Comparison of ENCODE assay signal across 8 cellular contexts in genomic region chr4:3292571-3293409, GRCh38. TPM values are rescaled to one million over a fixed set of nuclear protein-coding genes. Genes with fewer than 3 reads are reported as not detected.
A peak's percentile ranks its signal among the peaks of the same experiment; 100 is the strongest.
DNase-seq lines count a peak whose midpoint lies in the region; ATAC-seq, FAIRE-seq and TF ChIP-seq lines count a peak whose summit lies in the region.

A gene with protein sequence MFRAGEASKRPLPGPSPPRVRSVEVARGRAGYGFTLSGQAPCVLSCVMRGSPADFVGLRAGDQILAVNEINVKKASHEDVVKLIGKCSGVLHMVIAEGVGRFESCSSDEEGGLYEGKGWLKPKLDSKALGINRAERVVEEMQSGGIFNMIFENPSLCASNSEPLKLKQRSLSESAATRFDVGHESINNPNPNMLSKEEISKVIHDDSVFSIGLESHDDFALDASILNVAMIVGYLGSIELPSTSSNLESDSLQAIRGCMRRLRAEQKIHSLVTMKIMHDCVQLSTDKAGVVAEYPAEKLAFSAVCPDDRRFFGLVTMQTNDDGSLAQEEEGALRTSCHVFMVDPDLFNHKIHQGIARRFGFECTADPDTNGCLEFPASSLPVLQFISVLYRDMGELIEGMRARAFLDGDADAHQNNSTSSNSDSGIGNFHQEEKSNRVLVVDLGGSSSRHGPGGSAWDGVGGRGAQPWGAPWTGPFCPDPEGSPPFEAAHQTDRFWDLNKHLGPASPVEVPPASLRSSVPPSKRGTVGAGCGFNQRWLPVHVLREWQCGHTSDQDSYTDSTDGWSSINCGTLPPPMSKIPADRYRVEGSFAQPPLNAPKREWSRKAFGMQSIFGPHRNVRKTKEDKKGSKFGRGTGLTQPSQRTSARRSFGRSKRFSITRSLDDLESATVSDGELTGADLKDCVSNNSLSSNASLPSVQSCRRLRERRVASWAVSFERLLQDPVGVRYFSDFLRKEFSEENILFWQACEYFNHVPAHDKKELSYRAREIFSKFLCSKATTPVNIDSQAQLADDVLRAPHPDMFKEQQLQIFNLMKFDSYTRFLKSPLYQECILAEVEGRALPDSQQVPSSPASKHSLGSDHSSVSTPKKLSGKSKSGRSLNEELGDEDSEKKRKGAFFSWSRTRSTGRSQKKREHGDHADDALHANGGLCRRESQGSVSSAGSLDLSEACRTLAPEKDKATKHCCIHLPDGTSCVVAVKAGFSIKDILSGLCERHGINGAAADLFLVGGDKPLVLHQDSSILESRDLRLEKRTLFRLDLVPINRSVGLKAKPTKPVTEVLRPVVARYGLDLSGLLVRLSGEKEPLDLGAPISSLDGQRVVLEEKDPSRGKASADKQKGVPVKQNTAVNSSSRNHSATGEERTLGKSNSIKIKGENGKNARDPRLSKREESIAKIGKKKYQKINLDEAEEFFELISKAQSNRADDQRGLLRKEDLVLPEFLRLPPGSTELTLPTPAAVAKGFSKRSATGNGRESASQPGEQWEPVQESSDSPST (N-terminal part only) (plus strand): TSS chr4:3293021. CDS start chr4:3316171, 23,150 bp downstream.

- H3K27me3 Mint-ChIP-seq in CD4-positive, CD25-positive, alpha-beta regulatory T cell: peaks cover 10% of the 10 kb centered on the region

- H3K36me3 ChIP-seq in CD4-positive, CD25-positive, alpha-beta regulatory T cell (ENCODE audit: control insufficient read depth, insufficient read depth, low read length): no peaks in the 10 kb centered on the region
- no peaks in the 10 kb centered on the region; the same call in 1 of the 2 replicates for H3K36me3 ChIP-seq in OCI-LY1 (ENCODE audit: insufficient read depth, low read length)

- peak within 1 kb of the TSS; percentile 46 to 93 (median 61) for H3K27ac Mint-ChIP-seq in CD4-positive, CD25-positive, alpha-beta regulatory T cell

- peaks cover 0 to 44% (median 22%) of the 10 kb centered on the region in 4 donors for H3K4me1 Mint-ChIP-seq in CD4-positive, CD25-positive, alpha-beta regulatory T cell

- no peaks in the 10 kb centered on the region for H3K9me3 ChIP-seq in CD4-positive, CD25-positive, alpha-beta regulatory T cell (ENCODE audit: control insufficient read depth in 2 of 2, low read length in 2 of 2)
- H3K9me3 ChIP-seq in OCI-LY1 (ENCODE audit: low read length): no peaks in the 10 kb centered on the region
- no peaks in the 10 kb centered on the region for H3K9me3 ChIP-seq in mononuclear cell (ENCODE audit: low read depth, low read length)

- FAIRE-seq in HTR-8/SVneo (lab: Jason Lieb, UNC): peak; percentile 83

- no peaks in the 10 kb centered on the region for H3K9me2 ChIP-seq in OCI-LY1 (ENCODE audit: low read depth, low read length)

- no peaks in the 10 kb centered on the region for H3F3A ChIP-seq in OCI-LY1 (ENCODE audit: insufficient read depth, low read length)

- ATAC-seq in CD4-positive, CD25-positive, alpha-beta regulatory T cell (ENCODE audit: low read depth in 2 of 2): peak; percentile 77 to 86
- peak; percentile 74 for ATAC-seq in GM21360 (IDR thresholded peaks at IDR 0.05; ENCODE audit: unreplicated experiment)

- peak within 1 kb of the TSS; percentile 64 for H3K4me2 ChIP-seq in OCI-LY1 (ENCODE audit: low read length)

- H3K27me3 ChIP-seq in CD4-positive, CD25-positive, alpha-beta regulatory T cell (ENCODE audit: control insufficient read depth, insufficient read depth, low read length): no peaks in the 10 kb centered on the region
- no peaks in the 10 kb centered on the region for H3K27me3 ChIP-seq in OCI-LY1 (ENCODE audit: insufficient read depth, low read length)
- H3K27me3 ChIP-seq in mononuclear cell (ENCODE audit: insufficient read depth, low read length): no peaks in the 10 kb centered on the region

- H3K36me3 Mint-ChIP-seq in CD4-positive, CD25-positive, alpha-beta regulatory T cell: peaks cover 6% of the 10 kb centered on the region

- peak; percentile 77 to 87 (median 86) for DNase-seq in CD4-positive, CD25-positive, alpha-beta regulatory T cell
- DNase-seq in HTR-8/SVneo (ENCODE audit: insufficient read length, low spot score): peak; percentile 99
- DNase-seq in activated T-cell treated with anti-CD3 and anti-CD28 coated beads for 4 hours: peak; percentile 73
- DNase-seq in epithelial cell of esophagus (ENCODE audit: low read depth): peak; percentile 94
- peak; percentile 51 to 64 for DNase-seq in stimulated activated CD8-positive, alpha-beta memory T cell treated with anti-CD3 and anti-CD28 coated beads, Interleukin-2, amount 100 ng/mL, for 1 hour (ENCODE audit: low read depth in 2 of 2)

- peaks cover 0 to 1% (median 0%) of the 10 kb centered on the region in 7 donors for H3K9me3 Mint-ChIP-seq in CD4-positive, CD25-positive, alpha-beta regulatory T cell

- peaks cover 27% of the 10 kb centered on the region for H3K4me1 ChIP-seq in CD4-positive, CD25-positive, alpha-beta regulatory T cell (ENCODE audit: control insufficient read depth, insufficient read depth, low read length, poor library complexity, severe bottlenecking)
- H3K4me1 ChIP-seq in OCI-LY1 (ENCODE audit: insufficient read depth, low read length, severe bottlenecking): peaks cover 5% of the 10 kb centered on the region
- H3K4me1 ChIP-seq in mononuclear cell (ENCODE audit: insufficient read depth, low read length): peaks cover 12% of the 10 kb centered on the region

- H3K4me3 ChIP-seq in CD4-positive, CD25-positive, alpha-beta regulatory T cell (ENCODE audit: low read depth, low read length): peak within 1 kb of the TSS; percentile 13
- H3K4me3 ChIP-seq in OCI-LY1 (ENCODE audit: low read depth, low read length, poor library complexity, severe bottlenecking) (peak within 1 kb of the TSS; percentile 57), epithelial cell of esophagus (ENCODE audit: low read length) (peak within 1 kb of the TSS; percentile 59), mononuclear cell (ENCODE audit: low read length) (peak within 1 kb of the TSS; percentile 53)

- TF ChIP-seq CTCF in OCI-LY1 (IDR thresholded peaks at IDR 0.05; ENCODE audit: low read length) (no peak), epithelial cell of esophagus (IDR thresholded peaks at IDR 0.05; ENCODE audit: insufficient read depth, low read depth, low read length, missing control alignments) (no peak)

- no peaks in the 10 kb centered on the region for H4K20me1 ChIP-seq in OCI-LY1 (ENCODE audit: insufficient read depth, low read length)

- H3K9ac ChIP-seq in OCI-LY1 (ENCODE audit: low read length): peak within 1 kb of the TSS; percentile 45; the same call in 1 of the 2 replicates

- peak within 1 kb of the TSS; percentile 88 to 97 (median 94) for H3K4me3 Mint-ChIP-seq in CD4-positive, CD25-positive, alpha-beta regulatory T cell

- H2AFZ ChIP-seq in OCI-LY1 (ENCODE audit: low read length): no peak within 1 kb of the TSS

- H3K79me2 ChIP-seq in OCI-LY1 (ENCODE audit: insufficient read depth, low read length): no peaks in the 10 kb centered on the region

- H3K27ac ChIP-seq in CD4-positive, CD25-positive, alpha-beta regulatory T cell (ENCODE audit: insufficient read depth, low read length, poor library complexity, severe bottlenecking): peak within 1 kb of the TSS; percentile 55
- H3K27ac ChIP-seq in OCI-LY1 (ENCODE audit: low read depth, low read length, poor library complexity, severe bottlenecking): no peak within 1 kb of the TSS

RNA-seq across cellular contexts. Expression of the gene that starts here (rescaled TPM):
- 27.6 TPM for total RNA-seq in CD4-positive, CD25-positive, alpha-beta regulatory T cell
- 1 to 10 TPM; 3.7 to 6.7 (median 6.0) TPM for polyA plus RNA-seq in CD4-positive, CD25-positive, alpha-beta regulatory T cell
- 5.1 TPM for total RNA-seq in mononuclear cell
